3 cellular contexts compared by ENCODE assay signal in genomic region chr9:113062256-113062931, GRCh38. TPM values are rescaled to one million over a fixed set of nuclear protein-coding genes. Genes with fewer than 3 reads are reported as not detected.
"Had no signal": no experiment of that assay in that cellular context is flagged by ENCODE, and none has a peak within 500 bp of the region (broad histone marks: within the 10 kb centered on the region; RNA-seq: fewer than 3 reads in every experiment).

No MANE protein-coding gene starts in this region.

RNA-seq across cellular contexts. Expression of gene ZFP37, which starts 5.9 kb away (rescaled TPM):
- total RNA-seq: NCI-H460, PC-3 had no signal

RNA-seq across cellular contexts. Expression of gene ZNF883, which starts 50.4 kb away (rescaled TPM):
- total RNA-seq: activated T-helper 1 cell treated with anti-CD3 and anti-CD28 coated beads, Interleukin-12 subunit alpha, Interleukin-12 subunit beta, Interleukin-2, Interleukin-4 antibody, amounts not matched to agents 30 ng/mL and 10 ng/mL and 1 ng/mL, durations not matched to agents 14 hours and 24 hours and 36 hours; NCI-H460; PC-3 had no signal
